4 cellular contexts compared by ENCODE assay signal in the genomic region with DNA sequence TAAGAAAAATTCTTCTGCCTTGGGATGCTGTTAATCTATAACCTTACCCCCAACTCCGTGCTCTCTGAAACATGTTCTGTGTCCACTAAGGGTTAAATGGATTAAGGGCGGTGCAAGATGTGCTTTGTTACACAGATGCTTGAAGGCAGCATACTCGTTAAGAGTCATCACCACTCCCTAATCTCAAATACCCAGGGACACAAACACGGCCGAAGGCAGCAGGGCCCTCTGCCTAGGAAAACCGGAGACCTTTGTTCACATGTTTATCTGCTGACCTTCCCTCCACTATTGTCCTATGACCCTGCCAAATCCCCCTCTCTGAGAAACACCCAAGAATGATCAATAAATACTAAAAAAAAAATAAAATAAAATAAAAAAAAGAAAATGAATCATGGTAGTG. TPM values are rescaled to one million over a fixed set of nuclear protein-coding genes. Genes with fewer than 3 reads are reported as not detected.
"Had no signal": no experiment of that assay in that cellular context is flagged by ENCODE, and none has a peak within 500 bp of the region (broad histone marks: within the 10 kb centered on the region; RNA-seq: fewer than 3 reads in every experiment).

No MANE protein-coding gene starts in this region.

RNA-seq across cellular contexts. Expression of gene MRLN, which starts 8.5 kb away (rescaled TPM):
- total RNA-seq: LHCN-M2, M059J, MCF 10A, NCI-H460 had no signal
